19 cellular contexts compared by ENCODE assay signal in genomic region chr2:196290149-196290548, GRCh38.
DNase-seq lines count a peak whose midpoint lies in the region; ATAC-seq and TF ChIP-seq lines count a peak whose summit lies in the region.
"Had no signal": no experiment of that assay in that cellular context is flagged by ENCODE, and none has a peak within 500 bp of the region (broad histone marks: within the 10 kb centered on the region; RNA-seq: fewer than 3 reads in every experiment).

No MANE protein-coding gene starts in this region.

- peaks cover 15% of the 10 kb centered on the region for H3K4me1 ChIP-seq in CD8-positive, alpha-beta T cell (ENCODE audit: insufficient read depth, low read length)
- peaks cover 8 to 21% of the 10 kb centered on the region in 2 experiments for H3K4me1 ChIP-seq in SK-N-SH (ENCODE audit: control insufficient read depth in 1 of 2, insufficient read depth in 2 of 2, low read depth in 1 of 2, low read length in 1 of 2)

- H3K9me2 ChIP-seq in SK-N-SH, result no peaks in the 10 kb centered on the region

- peaks cover 19% of the 10 kb centered on the region for H3F3A ChIP-seq in SK-N-SH (replicated peaks; ENCODE audit: insufficient read depth)

- POLR2A ChIA-PET in CD8-positive, alpha-beta T cell (lab: Charles Lee), result no interaction called here
- POLR2A ChIA-PET in SK-N-SH (lab: Yijun Ruan, JAX), result interaction anchor here (0.6 kb wide), 1 partner anchor 41 kb away, joined by 6 read pairs; no protein-coding TSS in a partner anchor

- H3K36me3 ChIP-seq in CD8-positive, alpha-beta T cell (ENCODE audit: insufficient read depth, low read length), result no peaks in the 10 kb centered on the region
- H3K36me3 ChIP-seq in WERI-Rb-1, result no peaks in the 10 kb centered on the region
- no peaks in the 10 kb centered on the region for H3K36me3 ChIP-seq in SK-N-SH (replicated peaks in 1 of 2; ENCODE audit: control insufficient read depth in 1 of 2, insufficient read depth in 2 of 2, low read length in 1 of 2)
- H3K36me3 ChIP-seq: MG63 had no signal

- peak; percentile 60 to 61 for ATAC-seq in activated T-cell treated with anti-CD3 and anti-CD28 coated beads, Interleukin-2, amount 50 U/mL, for 4 hours
- ATAC-seq in CD8-positive, alpha-beta T cell, result no peak
- no peak for ATAC-seq in T-helper 17 cell

- H3K36me3 Mint-ChIP-seq in activated T-cell treated with anti-CD3 and anti-CD28 coated beads, Interleukin-2, amount 50 U/mL, for 4 hours (ENCODE audit: insufficient read depth), result no peaks in the 10 kb centered on the region
- H3K36me3 Mint-ChIP-seq in CD8-positive, alpha-beta T cell, result no peaks in the 10 kb centered on the region
- no peaks in the 10 kb centered on the region for H3K36me3 Mint-ChIP-seq in T-helper 17 cell (ENCODE audit: low read depth)
- H3K36me3 Mint-ChIP-seq in mesothelial cell of epicardium, result peaks cover 12% of the 10 kb centered on the region
- H3K36me3 Mint-ChIP-seq: CD4-positive, alpha-beta memory T cell had no signal

- no peaks in the 10 kb centered on the region for H3K27me3 ChIP-seq in CD8-positive, alpha-beta T cell (ENCODE audit: insufficient read depth, low read length)
- H3K27me3 ChIP-seq in WERI-Rb-1 (ENCODE audit: insufficient read depth, low read depth, severe bottlenecking) (no peaks in the 10 kb centered on the region), SK-N-SH (ENCODE audit: insufficient read depth) (no peaks in the 10 kb centered on the region)
- H3K27me3 ChIP-seq: MG63 had no signal

- DNase-seq in activated T-cell treated with anti-CD3 and anti-CD28 coated beads, Interleukin-2, amount 50 U/mL, for 4 hours, result no peak
- DNase-seq in activated T-cell treated with anti-CD3 and anti-CD28 coated beads for 4 hours, result no peak
- DNase-seq in CD8-positive, alpha-beta T cell, result no peak
- no peak for DNase-seq in T-helper 17 cell
- no peak for DNase-seq in mesothelial cell of epicardium (ENCODE audit: low spot score in 2 of 2, unreplicated experiment in 2 of 2)
- DNase-seq in WERI-Rb-1, result no peak
- DNase-seq in SK-N-SH, result no peak
- no peak for DNase-seq in stimulated activated CD8-positive, alpha-beta memory T cell treated with anti-CD3 and anti-CD28 coated beads, Interleukin-4, amount 100 ng/mL, for 48 hours
- DNase-seq: AML-193; CD4-positive, alpha-beta memory T cell; DND-41; GF-D8; HFFc6; MG63; NCI-H1092 treated with DMSO at 0.1 percent for 48 hours; NCI-H187; NCI-H446 treated with DMSO at 0.1 percent for 48 hours; NCI-H748 treated with DMSO at 0.1 percent for 48 hours; SHP77 had no signal

- no peak overlapping the region for H3K4me2 ChIP-seq in SK-N-SH

- no peak overlapping the region for H3K4me3 Mint-ChIP-seq in activated T-cell treated with anti-CD3 and anti-CD28 coated beads, Interleukin-2, amount 50 U/mL, for 4 hours
- no peak overlapping the region for H3K4me3 Mint-ChIP-seq in CD8-positive, alpha-beta T cell
- H3K4me3 Mint-ChIP-seq in T-helper 17 cell, result no peak overlapping the region
- H3K4me3 Mint-ChIP-seq in mesothelial cell of epicardium, result no peak overlapping the region
- H3K4me3 Mint-ChIP-seq: CD4-positive, alpha-beta memory T cell; HFFc6 had no signal

- no peak for TF ChIP-seq EP300 in SK-N-SH (IDR thresholded peaks at IDR 0.05; ENCODE audit: borderline replicate concordance in 1 of 2, low read depth in 1 of 2, low read length in 1 of 2)

- no peak overlapping the region for H3K27ac ChIP-seq in CD8-positive, alpha-beta T cell (ENCODE audit: low read depth, low read length)
- H3K27ac ChIP-seq in WERI-Rb-1 (no peak overlapping the region), SK-N-SH (ENCODE audit: low read depth in 2 of 2, low read length in 1 of 2) (no peak overlapping the region)

- H3K27ac Mint-ChIP-seq in CD8-positive, alpha-beta T cell, result peak overlapping the region; percentile 25
- H3K27ac Mint-ChIP-seq in T-helper 17 cell (peak overlapping the region; percentile 86), mesothelial cell of epicardium (peak overlapping the region; percentile 7)
- H3K27ac Mint-ChIP-seq: HFFc6 had no signal

- no peak overlapping the region for H2AFZ ChIP-seq in SK-N-SH (ENCODE audit: low read depth)

- H4K20me1 ChIP-seq in SK-N-SH (ENCODE audit: insufficient read depth), result no peaks in the 10 kb centered on the region

- peaks cover 46% of the 10 kb centered on the region for H3K4me1 Mint-ChIP-seq in activated T-cell treated with anti-CD3 and anti-CD28 coated beads, Interleukin-2, amount 50 U/mL, for 4 hours (ENCODE audit: low read depth)
- peaks cover 28% of the 10 kb centered on the region for H3K4me1 Mint-ChIP-seq in CD8-positive, alpha-beta T cell (ENCODE audit: low read depth)
- H3K4me1 Mint-ChIP-seq in T-helper 17 cell (peaks cover 59% of the 10 kb centered on the region), mesothelial cell of epicardium (peaks cover 40% of the 10 kb centered on the region)

- CTCF ChIA-PET in CD8-positive, alpha-beta T cell (lab: Charles Lee), result interaction anchor here (0.8 to 1.5 kb wide), 3 partner anchors 8 to 212 kb away, joined by 3 to 6 read pairs (median 5); no protein-coding TSS in a partner anchor
- CTCF ChIA-PET in SK-N-SH (lab: Yijun Ruan, JAX), result interaction anchor here (0.6 to 1.6 kb wide), 4 partner anchors 8 to 212 kb away, joined by 3 to 4 read pairs (median 4); no protein-coding TSS in a partner anchor

- H3K9me3 Mint-ChIP-seq in activated T-cell treated with anti-CD3 and anti-CD28 coated beads, Interleukin-2, amount 50 U/mL, for 4 hours, result no peaks in the 10 kb centered on the region
- no peaks in the 10 kb centered on the region for H3K9me3 Mint-ChIP-seq in CD8-positive, alpha-beta T cell
- no peaks in the 10 kb centered on the region for H3K9me3 Mint-ChIP-seq in mesothelial cell of epicardium
- H3K9me3 Mint-ChIP-seq: CD4-positive, alpha-beta memory T cell; HFFc6 had no signal

- no peaks in the 10 kb centered on the region for H3K79me2 ChIP-seq in SK-N-SH (ENCODE audit: insufficient read depth)

- H3K9ac ChIP-seq in SK-N-SH, result no peak overlapping the region

- no peaks in the 10 kb centered on the region for H3K27me3 Mint-ChIP-seq in activated T-cell treated with anti-CD3 and anti-CD28 coated beads, Interleukin-2, amount 50 U/mL, for 4 hours (ENCODE audit: low read depth)
- H3K27me3 Mint-ChIP-seq in CD8-positive, alpha-beta T cell (ENCODE audit: low read depth), result no peaks in the 10 kb centered on the region
- H3K27me3 Mint-ChIP-seq in T-helper 17 cell, result no peaks in the 10 kb centered on the region
- no peaks in the 10 kb centered on the region for H3K27me3 Mint-ChIP-seq in mesothelial cell of epicardium (ENCODE audit: low read depth)
- H3K27me3 Mint-ChIP-seq: CD4-positive, alpha-beta memory T cell had no signal

- intact Hi-C loops in CD8-positive, alpha-beta T cell (cut with DNase I, micrococcal nuclease), result loop anchor here (5.0 to 10.0 kb wide), 3 partner anchors 37 to 355 kb away; no protein-coding TSS in a partner anchor

- H3K9me3 ChIP-seq in CD8-positive, alpha-beta T cell (ENCODE audit: low read length), result no peaks in the 10 kb centered on the region
- H3K9me3 ChIP-seq in T-helper 17 cell (ENCODE audit: control insufficient read depth, low read length, poor library complexity, severe bottlenecking) (no peaks in the 10 kb centered on the region), WERI-Rb-1 (ENCODE audit: severe bottlenecking) (no peaks in the 10 kb centered on the region), SK-N-SH (no peaks in the 10 kb centered on the region)
- H3K9me3 ChIP-seq: MG63 had no signal

- no peak for TF ChIP-seq RAD21 in SK-N-SH (IDR thresholded peaks at IDR 0.05; ENCODE audit: low read length)

- no peak overlapping the region for H3K4me3 ChIP-seq in CD8-positive, alpha-beta T cell (ENCODE audit: low read depth, low read length)
- H3K4me3 ChIP-seq in WERI-Rb-1 (ENCODE audit: low read depth, low read length), result no peak overlapping the region
- H3K4me3 ChIP-seq in SK-N-SH (ENCODE audit: low read depth in 2 of 2, low read length in 1 of 2), result no peak overlapping the region
- H3K4me3 ChIP-seq: MG63 had no signal

- no peak for TF ChIP-seq CTCF in CD8-positive, alpha-beta T cell (IDR thresholded peaks at IDR 0.05)
- no peak for TF ChIP-seq CTCF in mesothelial cell of epicardium (IDR thresholded peaks at IDR 0.05; ENCODE audit: unreplicated experiment)
- TF ChIP-seq CTCF in WERI-Rb-1 (IDR thresholded peaks at IDR 0.05; ENCODE audit: low read depth, low read length), result no peak
- no peak for TF ChIP-seq CTCF in SK-N-SH (IDR thresholded peaks at IDR 0.05)

TF ChIP-seq in SK-N-SH, 30 proteins besides CTCF, POLR2A, EP300 and RAD21 (continues in another document):
- TF ChIP-seq MXI1 (IDR thresholded peaks at IDR 0.05; ENCODE audit: low read depth, low read length) (no peak), RXRA (IDR thresholded peaks at IDR 0.05; ENCODE audit: borderline replicate concordance, low read depth) (no peak), NFIC (IDR thresholded peaks at IDR 0.05; ENCODE audit: borderline replicate concordance) (no peak), USF2 (IDR thresholded peaks at IDR 0.05; ENCODE audit: borderline replicate concordance, low read depth, low read length) (no peak), FOXJ3 (CRISPR knock-in tag; IDR thresholded peaks at IDR 0.05) (no peak), GATA2 (CRISPR knock-in tag; IDR thresholded peaks at IDR 0.05) (no peak), ZBTB33 (IDR thresholded peaks at IDR 0.05; ENCODE audit: borderline replicate concordance, low read depth) (no peak), NRF1 (IDR thresholded peaks at IDR 0.05; ENCODE audit: low read depth, low read length) (no peak)

Comparison
In these comparisons a context has a peak if more than half of its experiments do, and no peak if none do; other contexts are left out.
1. ATAC-seq: peak in activated T-cell treated with anti-CD3 and anti-CD28 coated beads, Interleukin-2, amount 50 U/mL, for 4 hours (2 of 2); none in CD8-positive, alpha-beta T cell (single experiment) and T-helper 17 cell (single experiment).
2. H3K27ac Mint-ChIP-seq: peak in every context shown above with its lines; median percentile 86 in T-helper 17 cell; 25 in CD8-positive, alpha-beta T cell; 7 in mesothelial cell of epicardium.